In genomic region chr6:158825038-158825950, GRCh38 we compare ENCODE assay signal across 16 cellular contexts. TPM values are rescaled to one million over a fixed set of nuclear protein-coding genes. Genes with fewer than 3 reads are reported as not detected.
A peak's percentile ranks its signal among the peaks of the same experiment; 100 is the strongest.
DNase-seq lines count a peak whose midpoint lies in the region; ATAC-seq and TF ChIP-seq lines count a peak whose summit lies in the region.
"Had no signal": no experiment of that assay in that cellular context is flagged by ENCODE, and none has a peak within 500 bp of the region (broad histone marks: within the 10 kb centered on the region; RNA-seq: fewer than 3 reads in every experiment).

No MANE protein-coding gene starts in this region.

- H3K9me3 Mint-ChIP-seq in Calu3 (ENCODE audit: low read depth, unreplicated experiment): no peaks in the 10 kb centered on the region
- H3K9me3 Mint-ChIP-seq in immature natural killer cell: no peaks in the 10 kb centered on the region

- H3K36me3 Mint-ChIP-seq in Calu3 (ENCODE audit: insufficient read depth, unreplicated experiment) (peaks cover 2% of the 10 kb centered on the region), immature natural killer cell (no peaks in the 10 kb centered on the region)

- TF ChIP-seq POLR2A in body of pancreas (IDR thresholded peaks at IDR 0.05) (no peak), ovary (IDR thresholded peaks at IDR 0.05) (no peak)

- H3K4me2 ChIP-seq in OCI-LY7 (ENCODE audit: low read length): no peak overlapping the region

- H2AFZ ChIP-seq in OCI-LY7 (ENCODE audit: low read length): no peak overlapping the region

- H3K27ac ChIP-seq in body of pancreas (peak overlapping the region in 1 of 4 donors; percentile 50), psoas muscle (peak overlapping the region; percentile 23), ovary (no peak overlapping the region), OCI-LY7 (ENCODE audit: low read depth, low read length, poor library complexity, severe bottlenecking) (no peak overlapping the region)
- H3K27ac ChIP-seq: ascending aorta, SK-N-MC had no signal

- H3K4me1 ChIP-seq in body of pancreas (peaks cover 13% of the 10 kb centered on the region), psoas muscle (no peaks in the 10 kb centered on the region), ovary (ENCODE audit: insufficient read depth) (no peaks in the 10 kb centered on the region), OCI-LY7 (ENCODE audit: insufficient read depth, low read length, poor library complexity, severe bottlenecking) (peaks cover 36% of the 10 kb centered on the region)
- H3K4me1 ChIP-seq: ascending aorta had no signal

- no peak for TF ChIP-seq EP300 in ovary (IDR thresholded peaks at IDR 0.05)

- no TSS peak for BruUV-seq in Calu3 (replicated peaks; lab: Mats Ljungman, UMichigan)
- no TSS peak for BruUV-seq in OCI-LY7 (replicated peaks; lab: Mats Ljungman, UMichigan)

- POLR2A ChIA-PET in OCI-LY7 (lab: Charles Lee): interaction anchor here (0.7 to 1.8 kb wide), 6 partner anchors 12 to 44 kb away, joined by 3 to 9 read pairs (median 5); no protein-coding TSS in a partner anchor

- H3K36me3 ChIP-seq in body of pancreas (replicated peaks in 1 of 2; ENCODE audit: insufficient read depth in 1 of 2, low read depth in 2 of 2) (no peaks in the 10 kb centered on the region), psoas muscle (ENCODE audit: insufficient read depth in 1 of 2, low read depth in 1 of 2) (no peaks in the 10 kb centered on the region), ovary (no peaks in the 10 kb centered on the region), OCI-LY7 (ENCODE audit: insufficient read depth, low read length) (no peaks in the 10 kb centered on the region)
- H3K36me3 ChIP-seq: ascending aorta had no signal

- H3K27me3 ChIP-seq in body of pancreas (no peaks in the 10 kb centered on the region), psoas muscle (ENCODE audit: insufficient read depth in 3 of 3, low read length in 2 of 3) (no peaks in the 10 kb centered on the region), ovary (no peaks in the 10 kb centered on the region)
- H3K27me3 ChIP-seq: ascending aorta had no signal

- H3K4me3 ChIP-seq in body of pancreas (no peak overlapping the region), psoas muscle (no peak overlapping the region), ovary (no peak overlapping the region), OCI-LY7 (ENCODE audit: low read depth, low read length, poor library complexity, severe bottlenecking) (no peak overlapping the region)
- H3K4me3 ChIP-seq: ascending aorta, SK-N-MC had no signal

- H3K79me2 ChIP-seq in OCI-LY7 (ENCODE audit: insufficient read depth, low read depth, low read length): no peaks in the 10 kb centered on the region

- DNase-seq in Calu3: no peak
- DNase-seq in body of pancreas: peak in 1 of 4 donors; percentile 8
- no peak for DNase-seq in immature natural killer cell
- DNase-seq in psoas muscle: no peak
- DNase-seq in ovary: no peak
- DNase-seq in NCI-H2029 (lab: John Stamatoyannopoulos, UW): no peak
- no peak for DNase-seq in OCI-LY7 (ENCODE audit: low spot score)
- DNase-seq: activated effector memory CD4-positive, alpha-beta T cell treated with Interleukin-2 at 50 U/mL for 16 hours; DMS 273 treated with DMSO at 0.1 percent for 48 hours; H9; midbrain; NCI-H1092; stimulated activated CD4-positive, alpha-beta T cell treated with anti-CD3 and anti-CD28 coated beads, Interleukin-4, amount 100 ng/mL, for 1 hour had no signal

- ATAC-seq in body of pancreas (peak; percentile 29), psoas muscle (no peak), GM21515 (IDR thresholded peaks at IDR 0.05; ENCODE audit: unreplicated experiment) (no peak)

- peaks cover 11% of the 10 kb centered on the region for H3K4me1 Mint-ChIP-seq in Calu3 (ENCODE audit: low read depth, unreplicated experiment)
- H3K4me1 Mint-ChIP-seq in immature natural killer cell: peaks cover 11 to 13% of the 10 kb centered on the region in 2 donors

- WGBS in body of pancreas, 2 donors: 71 to 72% methylated on average over 13 of the region's 13 CpGs
- WGBS in psoas muscle, 3 donors: 77 to 80% (median 77%) methylated on average over 13 of the region's 13 CpGs
- WGBS in ovary, 3 donors: 69 to 71% (median 70%) methylated on average over 13 of the region's 13 CpGs

- H3K9me2 ChIP-seq in OCI-LY7 (ENCODE audit: insufficient read depth, low read length): no peaks in the 10 kb centered on the region

- no peaks in the 10 kb centered on the region for H3K9me3 ChIP-seq in body of pancreas
- no peaks in the 10 kb centered on the region for H3K9me3 ChIP-seq in psoas muscle
- no peaks in the 10 kb centered on the region for H3K9me3 ChIP-seq in ovary
- no peaks in the 10 kb centered on the region for H3K9me3 ChIP-seq in OCI-LY7 (ENCODE audit: low read length)
- H3K9me3 ChIP-seq: ascending aorta had no signal

- intact Hi-C loops in Calu3 (cut with micrococcal nuclease; ENCODE audit: unreplicated experiment) (no loop called here), body of pancreas (cut with DNase I) (no loop called here), psoas muscle (cut with DNase I) (no loop called here), ovary (cut with DNase I) (no loop called here), OCI-LY7 (cut with micrococcal nuclease; ENCODE audit: unreplicated experiment) (no loop called here)

- H3K27ac Mint-ChIP-seq in Calu3 (ENCODE audit: unreplicated experiment) (peak overlapping the region; percentile 2), immature natural killer cell (peak overlapping the region in 4 of 6 donors; percentile 44 to 84 (median 63))

- H4K20me1 ChIP-seq in OCI-LY7 (ENCODE audit: insufficient read depth, low read length): no peaks in the 10 kb centered on the region

- TF ChIP-seq CTCF in Calu3 (IDR thresholded peaks at IDR 0.05; ENCODE audit: unreplicated experiment) (no peak), body of pancreas (IDR thresholded peaks at IDR 0.05) (no peak), psoas muscle (IDR thresholded peaks at IDR 0.05) (no peak), ovary (IDR thresholded peaks at IDR 0.05) (no peak), OCI-LY7 (conservative IDR thresholded peaks at IDR 0.05; ENCODE audit: low read length) (no peak)

- CTCF ChIA-PET in Calu3 (lab: Charles Lee) (interaction anchor here (0.8 to 0.9 kb wide), 2 partner anchors 11 to 83 kb away, joined by 3 read pairs; no protein-coding TSS in a partner anchor), OCI-LY7 (lab: Charles Lee; ENCODE audit: unreplicated experiment) (interaction anchor here (1.0 kb wide), 1 partner anchor 14 kb away, joined by 3 read pairs; no protein-coding TSS in a partner anchor)

- H3K27me3 Mint-ChIP-seq in Calu3 (ENCODE audit: unreplicated experiment) (no peaks in the 10 kb centered on the region), immature natural killer cell (ENCODE audit: low read depth in 3 of 3) (peaks cover 0 to 5% (median 3%) of the 10 kb centered on the region in 3 donors)

- no peak overlapping the region for H3K4me3 Mint-ChIP-seq in Calu3 (ENCODE audit: low read depth, unreplicated experiment)
- H3K4me3 Mint-ChIP-seq in immature natural killer cell: no peak overlapping the region

RNA-seq across cellular contexts. Expression of gene EZR, which starts 6.1 kb away (rescaled TPM):
- total RNA-seq in Calu3 (2022): 935 and 954 TPM in 2 replicates
- total RNA-seq in body of pancreas: 100 to 1,000 TPM in 1 of 2 donors, 10 to 100 TPM in 1; 76.8 to 103 TPM
- polyA plus RNA-seq in immature natural killer cell: 100 to 1,000 TPM; 129 to 153 (median 139) TPM
- total RNA-seq in psoas muscle: 10 to 100 TPM; 25.9 to 61.7 (median 33.3) TPM
- 10 to 100 TPM; 19.1 to 32.5 (median 30.9) TPM for polyA plus RNA-seq in psoas muscle
- total RNA-seq in ovary: 100 to 1,000 TPM in 4 of 7 donors, 10 to 100 TPM in 3; 39.0 to 214 (median 116) TPM
- polyA plus RNA-seq in ovary: 10 to 100 TPM; 45.1 to 85.6 TPM
- 268 and 360 TPM in 2 replicates for total RNA-seq in OCI-LY7 (2014; rRNA removed; shearing (Covaris generic))
- 415 and 440 TPM in 2 replicates for total RNA-seq in OCI-LY7 (2022)
